Comparison of ENCODE assay signal across 16 cellular contexts in genomic region chr5:1481999-1482381, GRCh38. TPM values are rescaled to one million over a fixed set of nuclear protein-coding genes. Genes with fewer than 3 reads are reported as not detected.
"Had no signal": no experiment of that assay in that cellular context is flagged by ENCODE, and none has a peak within 500 bp of the region (broad histone marks: within the 10 kb centered on the region; RNA-seq: fewer than 3 reads in every experiment).

No MANE protein-coding gene starts in this region.

- FAIRE-seq: pancreas had no signal

- DNase-seq: activated CD4-positive, alpha-beta T cell treated with anti-CD3 and anti-CD28 coated beads, Interleukin-2, amount 10 ng/mL, durations not matched to agents 24 days and 14 days; activated naive CD4-positive, alpha-beta T cell treated with anti-CD3 and anti-CD28 coated beads, Interleukin-2, amount 50 U/mL, for 16 hours; adrenal gland; central memory CD4-positive, alpha-beta T cell; cortex of kidney; kidney glomerular epithelial cell; retina; T-helper 9 cell; tibial artery had no signal

- H3K27ac ChIP-seq: adrenal gland, neural progenitor cell, pancreas, tibial artery, vagina, VCaP had no signal

- H3K27ac Mint-ChIP-seq: activated CD4-positive, alpha-beta T cell treated with anti-CD3 and anti-CD28 coated beads, Interleukin-2, amount 10 ng/mL, durations not matched to agents 24 days and 14 days had no signal

- H3K9me3 Mint-ChIP-seq: activated CD4-positive, alpha-beta T cell treated with anti-CD3 and anti-CD28 coated beads, Interleukin-2, amount 10 ng/mL, durations not matched to agents 24 days and 14 days; neural progenitor cell had no signal

- H3K9me3 ChIP-seq: adrenal gland, pancreas, tibial artery, vagina had no signal

- H3K4me1 Mint-ChIP-seq: activated CD4-positive, alpha-beta T cell treated with anti-CD3 and anti-CD28 coated beads, Interleukin-2, amount 10 ng/mL, durations not matched to agents 24 days and 14 days had no signal

- H3K27me3 Mint-ChIP-seq: activated CD4-positive, alpha-beta T cell treated with anti-CD3 and anti-CD28 coated beads, Interleukin-2, amount 10 ng/mL, durations not matched to agents 24 days and 14 days had no signal

- H3K36me3 ChIP-seq: neural progenitor cell, pancreas had no signal

- H3K9ac ChIP-seq: neural progenitor cell had no signal

- H3K4me1 ChIP-seq: neural progenitor cell, pancreas had no signal

- ATAC-seq: pancreas had no signal

- H3K4me2 ChIP-seq: neural progenitor cell had no signal

- H2AFZ ChIP-seq: neural progenitor cell had no signal

- H3K4me3 Mint-ChIP-seq: activated CD4-positive, alpha-beta T cell treated with anti-CD3 and anti-CD28 coated beads, Interleukin-2, amount 10 ng/mL, durations not matched to agents 24 days and 14 days; neural progenitor cell had no signal

- H3K27me3 ChIP-seq: adrenal gland, neural progenitor cell, pancreas, tibial artery, vagina had no signal

- H3K4me3 ChIP-seq: adrenal gland, neural progenitor cell, pancreas, tibial artery, vagina had no signal

RNA-seq across cellular contexts. Expression of gene SLC6A3, which starts 36.8 kb away (rescaled TPM):
- total RNA-seq: activated CD4-positive, alpha-beta T cell treated with anti-CD3 and anti-CD28 coated beads, Interleukin-2, amount 10 ng/mL, durations not matched to agents 24 days and 14 days; adrenal gland; epithelial cell of proximal tubule; liver; mesenteric fat pad; pancreas had no signal
